ENCODE assay signal across 1 cellular context in genomic region chr1:245577396-245578157, GRCh38.
TF ChIP-seq lines count a peak whose summit lies in the region.

No MANE protein-coding gene starts in this region.

TF ChIP-seq in K562, 482 proteins besides CTCF, POLR2A, EP300 and RAD21 (continued from another document and continues in another):
- no peak for TF ChIP-seq HBP1 (CRISPR knock-in tag; IDR thresholded peaks at IDR 0.05)
- TF ChIP-seq GATAD2B (IDR thresholded peaks at IDR 0.05; ENCODE audit: borderline replicate concordance): no peak
- no peak for TF ChIP-seq E2F3 (CRISPR knock-in tag; IDR thresholded peaks at IDR 0.05)
- TF ChIP-seq ZC3H4 (CRISPR knock-in tag; IDR thresholded peaks at IDR 0.05; ENCODE audit: borderline replicate concordance): no peak
- TF ChIP-seq COPS2 (conservative IDR thresholded peaks at IDR 0.05): no peak
- TF ChIP-seq NR2C1 (IDR thresholded peaks at IDR 0.05): no peak
- TF ChIP-seq NR2C1 (tag; IDR thresholded peaks at IDR 0.05): peak; percentile 12
- TF ChIP-seq MAZ (CRISPR knock-in tag; conservative IDR thresholded peaks at IDR 0.05 in 1 of 2, IDR thresholded peaks at IDR 0.05 in 1 of 2): peak in 1 of 2 experiments; percentile 25; a peak in 1 of 4 replicates
- TF ChIP-seq GATA2 (CRISPR knock-in tag; IDR thresholded peaks at IDR 0.05): no peak
- no peak for TF ChIP-seq PYGO2 (tag; IDR thresholded peaks at IDR 0.05)
- no peak for TF ChIP-seq MITF (IDR thresholded peaks at IDR 0.05)
- no peak for TF ChIP-seq ATF6 (CRISPR knock-in tag; IDR thresholded peaks at IDR 0.05)
- peak; percentile 80; the same call in 1 of the 2 replicates for TF ChIP-seq ZNF644 (tag; IDR thresholded peaks at IDR 0.05; ENCODE audit: low read depth)
- 0 out of 2 replicates have a peak, but pooled peaks have one; percentile 73 for TF ChIP-seq ZNF197 (CRISPR knock-in tag; IDR thresholded peaks at IDR 0.05; ENCODE audit: low read depth)
- peak in 2 of 3 experiments; percentile 66 to 98; a peak in 4 of 6 replicates for TF ChIP-seq ZBTB11 (CRISPR knock-in tag; IDR thresholded peaks at IDR 0.05)
- no peak for TF ChIP-seq HNRNPUL1 (IDR thresholded peaks at IDR 0.05; ENCODE audit: low read length)
- no peak for TF ChIP-seq MTA2 (IDR thresholded peaks at IDR 0.05; ENCODE audit: low read depth)
- TF ChIP-seq ZNF395 (CRISPR knock-in tag; IDR thresholded peaks at IDR 0.05): peak; percentile 72
- no peak for TF ChIP-seq POLR2B (IDR thresholded peaks at IDR 0.05; ENCODE audit: low read depth, partially characterized antibody)
- peak; percentile 69; the same call in 1 of the 2 replicates for TF ChIP-seq ZNF175 (CRISPR knock-in tag; IDR thresholded peaks at IDR 0.05; ENCODE audit: low read depth)
- TF ChIP-seq SMAD3 (CRISPR knock-in tag; conservative IDR thresholded peaks at IDR 0.05): no peak
- no peak for TF ChIP-seq CCAR2 (IDR thresholded peaks at IDR 0.05; ENCODE audit: low read depth, low read length)
- TF ChIP-seq YBX1 (IDR thresholded peaks at IDR 0.05): no peak
- TF ChIP-seq ELF1 (tag; IDR thresholded peaks at IDR 0.05): peak; percentile 90
- no peak for TF ChIP-seq RCOR1 (IDR thresholded peaks at IDR 0.05; ENCODE audit: borderline replicate concordance in 1 of 2, low read depth in 2 of 2, low read length in 2 of 2)
- TF ChIP-seq CHD2 (IDR thresholded peaks at IDR 0.05; ENCODE audit: low read depth, low read length): no peak
- TF ChIP-seq TRIM24 (IDR thresholded peaks at IDR 0.05): no peak
- 0 out of 2 replicates have a peak, but pooled peaks have one; percentile 16 for TF ChIP-seq FOSL1 (tag; conservative IDR thresholded peaks at IDR 0.05)
- no peak for TF ChIP-seq IRF9 (tag; IDR thresholded peaks at IDR 0.05)
- TF ChIP-seq ZNF696 (CRISPR knock-in tag; conservative IDR thresholded peaks at IDR 0.05): no peak
- TF ChIP-seq KAT7 (CRISPR knock-in tag; IDR thresholded peaks at IDR 0.05; ENCODE audit: borderline replicate concordance): no peak
- TF ChIP-seq FUS (optimal IDR thresholded peaks at IDR 0.05; ENCODE audit: low read depth, low read length): no peak
- no peak for TF ChIP-seq SMARCA4 (IDR thresholded peaks at IDR 0.05)
- no peak for TF ChIP-seq SAFB (IDR thresholded peaks at IDR 0.05; ENCODE audit: borderline replicate concordance, low read depth, low read length)
- no peak for TF ChIP-seq RBM17 (IDR thresholded peaks at IDR 0.05; ENCODE audit: borderline replicate concordance, low read depth, low read length)
- peak; percentile 46; the same call in 1 of the 2 replicates for TF ChIP-seq ZNF584 (CRISPR knock-in tag; IDR thresholded peaks at IDR 0.05; ENCODE audit: low read depth)
- TF ChIP-seq HDGF (IDR thresholded peaks at IDR 0.05): no peak
- TF ChIP-seq ZHX1 (conservative IDR thresholded peaks at IDR 0.05; ENCODE audit: low read length): no peak
- no peak for TF ChIP-seq ZNF398 (CRISPR knock-in tag; IDR thresholded peaks at IDR 0.05)
- no peak for TF ChIP-seq PURB (CRISPR knock-in tag; IDR thresholded peaks at IDR 0.05; ENCODE audit: low read depth)
- no peak for TF ChIP-seq ERF (CRISPR knock-in tag; IDR thresholded peaks at IDR 0.05)
- no peak for TF ChIP-seq ZNF316 (IDR thresholded peaks at IDR 0.05)
- no peak for TF ChIP-seq NR2C2 (CRISPR knock-in tag; IDR thresholded peaks at IDR 0.05)
- peak; percentile 98 for TF ChIP-seq NR2C2 (tag; IDR thresholded peaks at IDR 0.05)
- peak; percentile 51; the same call in 1 of the 2 replicates for TF ChIP-seq DMBX1 (CRISPR knock-in tag; IDR thresholded peaks at IDR 0.05; ENCODE audit: borderline replicate concordance)
- no peak for TF ChIP-seq PBX2 (CRISPR knock-in tag; IDR thresholded peaks at IDR 0.05; ENCODE audit: low read depth)
- no peak for TF ChIP-seq PBX2 (tag; conservative IDR thresholded peaks at IDR 0.05; ENCODE audit: low read depth)
- no peak for TF ChIP-seq BRD9 (IDR thresholded peaks at IDR 0.05; ENCODE audit: low read depth, partially characterized antibody)
- no peak for TF ChIP-seq SMAD2 (IDR thresholded peaks at IDR 0.05; ENCODE audit: low read depth, low read length)
- TF ChIP-seq XRCC5 (IDR thresholded peaks at IDR 0.05; ENCODE audit: low read depth, low read length): no peak
- TF ChIP-seq GABPB1 (CRISPR knock-in tag; IDR thresholded peaks at IDR 0.05): peak; percentile 68; the same call in 1 of the 2 replicates
- no peak for TF ChIP-seq LEF1 (IDR thresholded peaks at IDR 0.05)
- peak; percentile 28; the same call in 1 of the 2 replicates for TF ChIP-seq ETV1 (tag; conservative IDR thresholded peaks at IDR 0.05; ENCODE audit: low read depth)
